Comparison of ENCODE assay signal across 8 cellular contexts in the genomic region with DNA sequence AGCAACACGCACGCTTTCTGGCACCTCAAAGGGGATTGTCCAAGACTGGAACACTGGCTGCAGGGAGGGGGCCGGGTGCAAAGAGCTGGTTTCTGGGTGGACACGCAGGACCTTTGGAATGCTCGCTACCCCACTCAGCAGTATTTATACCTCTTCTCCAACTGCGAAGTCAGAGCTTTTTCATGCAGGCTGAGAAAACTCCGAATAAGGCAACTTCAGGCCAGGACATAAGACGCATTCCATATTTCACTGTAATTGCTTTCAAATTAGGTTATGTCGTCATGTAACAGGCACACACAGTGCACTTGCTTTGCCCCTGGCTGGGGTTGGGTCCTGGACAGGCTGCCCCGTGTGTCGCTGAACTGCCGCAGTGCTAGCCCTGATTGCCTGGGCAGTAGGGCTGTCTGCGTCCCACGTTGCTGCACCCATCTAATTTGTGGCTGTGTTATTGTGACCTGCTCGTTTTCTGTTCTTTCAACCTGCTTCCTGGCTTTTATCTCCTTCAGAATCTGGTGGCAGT. TPM values are rescaled to one million over a fixed set of nuclear protein-coding genes. Genes with fewer than 3 reads are reported as not detected.
A peak's percentile ranks its signal among the peaks of the same experiment; 100 is the strongest.
DNase-seq lines count a peak whose midpoint lies in the region; ATAC-seq and TF ChIP-seq lines count a peak whose summit lies in the region.

No MANE protein-coding gene starts in this region.

- H2AFZ ChIP-seq in hepatocyte, result no peak overlapping the region

- H3K79me2 ChIP-seq in hepatocyte, result peaks cover 100% of the 10 kb centered on the region

- no peaks in the 10 kb centered on the region for H3K9me2 ChIP-seq in hepatocyte (replicated peaks; ENCODE audit: insufficient read depth)

- ATAC-seq in HG03139 (IDR thresholded peaks at IDR 0.05; ENCODE audit: unreplicated experiment) (no peak), GM19455 (IDR thresholded peaks at IDR 0.05; ENCODE audit: unreplicated experiment) (no peak), GM19467 (IDR thresholded peaks at IDR 0.05; ENCODE audit: unreplicated experiment) (no peak)

- H3K9me3 ChIP-seq in hepatocyte (ENCODE audit: low read depth), result no peaks in the 10 kb centered on the region

- 72% methylated on average over 15 of the region's 15 CpGs for WGBS in hepatocyte (ENCODE audit: low lambda C conversion rate, missing lambda C conversion rate)

- peaks cover 17% of the 10 kb centered on the region for H4K20me1 ChIP-seq in hepatocyte (ENCODE audit: insufficient read depth, poor library complexity, severe bottlenecking)

- H3K27ac ChIP-seq in hepatocyte (peak overlapping the region; percentile 97), skin epidermis (peak overlapping the region in 20 of 21 experiments; percentile 5 to 89 (median 77))

- no peak overlapping the region for H3K4me3 ChIP-seq in hepatocyte
- no peak overlapping the region for H3K4me3 ChIP-seq in skin epidermis

- H3K4me1 ChIP-seq in hepatocyte (ENCODE audit: insufficient read depth), result peaks cover 54% of the 10 kb centered on the region

- peak; percentile 94 for DNase-seq in H4 (ENCODE audit: low spot score)
- DNase-seq in astrocyte of the hippocampus (ENCODE audit: low read depth, low spot score), result peak; percentile 90
- DNase-seq in hepatocyte (ENCODE audit: low spot score), result peak; percentile 68
- no peak for DNase-seq in activated CD4-positive, alpha-beta T cell treated with anti-CD3 and anti-CD28 coated beads for 4 hours

- no peaks in the 10 kb centered on the region for H3K27me3 ChIP-seq in hepatocyte

- no peak for TF ChIP-seq CTCF in hepatocyte (IDR thresholded peaks at IDR 0.05; ENCODE audit: poor library complexity)

- no peaks in the 10 kb centered on the region for H3K36me3 ChIP-seq in hepatocyte (replicated peaks; ENCODE audit: insufficient read depth, low read depth)

- peak overlapping the region; percentile 14 for H3K4me2 ChIP-seq in hepatocyte

RNA-seq across cellular contexts. Expression of gene ACTN4, which starts 44.5 kb away (rescaled TPM):
- 157 and 262 TPM in 2 replicates for total RNA-seq in H4 (2014; rRNA removed; shearing (Covaris generic))
- 278 and 321 TPM in 2 replicates for total RNA-seq in hepatocyte
- polyA plus RNA-seq in hepatocyte, result 54.4 and 59.3 TPM in 2 replicates

RNA-seq across cellular contexts. Expression of gene CAPN12, which starts 52.3 kb away (rescaled TPM):
- total RNA-seq in H4 (2014; rRNA removed; shearing (Covaris generic)), result not detected in 2 replicates
- 12.5 and 26.6 TPM in 2 replicates for total RNA-seq in hepatocyte
- 24.3 and 38.9 TPM in 2 replicates for polyA plus RNA-seq in hepatocyte

Comparison
In these comparisons a context has a peak if more than half of its experiments do, and no peak if none do; other contexts are left out.
1. DNase-seq: peak in H4 (single experiment), astrocyte of the hippocampus (single experiment) and hepatocyte (single experiment); none in activated CD4-positive, alpha-beta T cell treated with anti-CD3 and anti-CD28 coated beads for 4 hours (0 of 2).
2. RNA of gene CAPN12, which starts 52.3 kb away (total RNA-seq): 12.5 to 26.6 TPM in hepatocyte; not detected in H4; every median in the first group is over 10 times any median in the second.